Comparison of ENCODE assay signal across 9 cellular contexts in genomic region chr13:54658771-54659170, GRCh38.
"Had no signal": no experiment of that assay in that cellular context is flagged by ENCODE, and none has a peak within 500 bp of the region (broad histone marks: within the 10 kb centered on the region; RNA-seq: fewer than 3 reads in every experiment).

No MANE protein-coding gene starts in this region.

- H3K9ac ChIP-seq: GM23248 had no signal

- ATAC-seq: HepG2 had no signal

- H3K4me3 ChIP-seq: GM23248 had no signal

- DNase-seq: GM23248, H9, HCEC 1CT, KBM-7 had no signal

- H3K4me3 Mint-ChIP-seq: H9, IgD-negative memory B cell had no signal

- H3K4me1 Mint-ChIP-seq: IgD-negative memory B cell had no signal

- H3K27me3 Mint-ChIP-seq: IgD-negative memory B cell had no signal

- H3K27ac Mint-ChIP-seq: IgD-negative memory B cell had no signal

- H2AFZ ChIP-seq: GM23248 had no signal

- FAIRE-seq: H1, H54, HepG2 had no signal

- H3K27ac ChIP-seq: GM23248, HL-60 had no signal
